8 cellular contexts compared by ENCODE assay signal in the genomic region with DNA sequence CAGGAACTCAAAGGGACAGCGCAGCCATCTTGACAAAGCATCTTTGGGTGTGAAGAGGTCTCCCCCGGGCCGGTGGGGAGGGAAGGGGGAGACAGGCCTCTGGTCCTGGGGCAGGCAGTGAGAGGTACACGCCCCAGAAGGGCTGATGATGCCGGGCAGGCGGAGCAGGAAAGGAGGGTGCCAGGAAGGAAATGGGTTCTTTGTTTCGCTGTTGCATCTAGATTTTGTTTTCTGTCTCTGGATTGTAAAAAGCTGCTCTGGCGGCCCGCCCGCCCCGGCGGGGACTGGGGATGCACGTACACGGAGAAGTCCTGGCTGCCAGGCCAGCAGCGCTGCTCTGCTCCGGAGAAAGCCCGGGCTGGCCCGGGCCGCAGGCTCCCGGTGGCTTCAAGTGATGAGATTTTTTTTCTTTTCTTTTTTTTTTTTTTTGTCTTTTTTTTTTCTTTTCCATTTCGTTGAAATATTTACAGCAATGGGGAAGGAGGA. TPM values are rescaled to one million over a fixed set of nuclear protein-coding genes. Genes with fewer than 3 reads are reported as not detected.
DNase-seq lines count a peak whose midpoint lies in the region; ATAC-seq and TF ChIP-seq lines count a peak whose summit lies in the region.

No MANE protein-coding gene starts in this region.

- DNase-seq in CD14-positive monocyte (ENCODE audit: low spot score) (no peak), dermis microvascular lymphatic vessel endothelial cell (ENCODE audit: low read depth in 2 of 2) (peak; percentile 72 to 82), mucosa of gallbladder (ENCODE audit: low spot score) (peak; percentile 70), thoracic aorta (ENCODE audit: low spot score) (no peak), NCI-H510A (lab: John Stamatoyannopoulos, UW) (no peak)
- DNase-seq in activated CD4-positive, alpha-beta T cell treated with anti-CD3 and anti-CD28 coated beads for 36 hours, result peak; percentile 66
- DNase-seq in NK-92 treated with Interleukin-12 subunit alpha and Interleukin-12 subunit beta, amount 100 ng/mL, for 24 hours (lab: John Stamatoyannopoulos, UW), result no peak

- H3K27ac ChIP-seq in thoracic aorta, result peak overlapping the region; percentile 69 to 70

- H3K36me3 Mint-ChIP-seq in CD14-positive monocyte, result peaks cover 9 to 24% of the 10 kb centered on the region in 2 donors
- peaks cover 9% of the 10 kb centered on the region for H3K36me3 Mint-ChIP-seq in activated CD4-positive, alpha-beta T cell treated with anti-CD3 and anti-CD28 coated beads for 36 hours (ENCODE audit: low read depth)

- no peaks in the 10 kb centered on the region for H3K27me3 ChIP-seq in thoracic aorta (replicated peaks; ENCODE audit: insufficient read depth)

- peak; percentile 81 for ATAC-seq in activated CD4-positive, alpha-beta T cell treated with anti-CD3 and anti-CD28 coated beads for 36 hours
- ATAC-seq in thoracic aorta (ENCODE audit: insufficient number of reproducible peaks, low FRiP score, low read depth) (peak; percentile 3), GM21515 (IDR thresholded peaks at IDR 0.05; ENCODE audit: unreplicated experiment) (no peak)

- POLR2A ChIA-PET in activated CD4-positive, alpha-beta T cell treated with anti-CD3 and anti-CD28 coated beads for 36 hours (lab: Charles Lee), result no interaction called here

- H3K4me3 Mint-ChIP-seq in CD14-positive monocyte, result peak overlapping the region; percentile 77 to 87
- H3K4me3 Mint-ChIP-seq in activated CD4-positive, alpha-beta T cell treated with anti-CD3 and anti-CD28 coated beads for 36 hours, result peak overlapping the region; percentile 64

- peaks cover 0 to 4% (median 0%) of the 10 kb centered on the region in 7 donors for H3K9me3 Mint-ChIP-seq in CD14-positive monocyte
- no peaks in the 10 kb centered on the region for H3K9me3 Mint-ChIP-seq in activated CD4-positive, alpha-beta T cell treated with anti-CD3 and anti-CD28 coated beads for 36 hours (ENCODE audit: low read depth)

- peaks cover 0 to 5% (median 1%) of the 10 kb centered on the region in 3 donors for H3K27me3 Mint-ChIP-seq in CD14-positive monocyte (ENCODE audit: low read depth in 3 of 3)
- H3K27me3 Mint-ChIP-seq in activated CD4-positive, alpha-beta T cell treated with anti-CD3 and anti-CD28 coated beads for 36 hours, result no peaks in the 10 kb centered on the region

- H3K4me1 ChIP-seq in thoracic aorta (ENCODE audit: control insufficient read depth in 1 of 2, low read depth in 2 of 2), result peaks cover 11 to 28% of the 10 kb centered on the region in 2 donors

- peak overlapping the region; percentile 60 for H3K4me3 ChIP-seq in thoracic aorta

- intact Hi-C loops in CD14-positive monocyte (cut with micrococcal nuclease), result loop anchor here in 1 of 2 donors (5.0 to 10.0 kb wide), 2 partner anchors 138 to 255 kb away; no protein-coding TSS in a partner anchor
- intact Hi-C loops in activated CD4-positive, alpha-beta T cell treated with anti-CD3 and anti-CD28 coated beads for 36 hours (cut with DNase I, micrococcal nuclease), result no loop called here

- no peaks in the 10 kb centered on the region for H3K9me3 ChIP-seq in thoracic aorta

- H3K4me1 Mint-ChIP-seq in CD14-positive monocyte, result peaks cover 67% of the 10 kb centered on the region
- peaks cover 56% of the 10 kb centered on the region for H3K4me1 Mint-ChIP-seq in activated CD4-positive, alpha-beta T cell treated with anti-CD3 and anti-CD28 coated beads for 36 hours

- CTCF ChIA-PET in activated CD4-positive, alpha-beta T cell treated with anti-CD3 and anti-CD28 coated beads for 36 hours (lab: Charles Lee), result interaction anchor here (0.6 to 1.2 kb wide), 3 partner anchors 13 to 18 kb away, joined by 3 to 4 read pairs (median 3); a partner anchor contains a TSS

- no peak for TF ChIP-seq CTCF in CD14-positive monocyte (IDR thresholded peaks at IDR 0.05)
- TF ChIP-seq CTCF in thoracic aorta (IDR thresholded peaks at IDR 0.05), result no peak

- peaks cover 4% of the 10 kb centered on the region for H3K36me3 ChIP-seq in thoracic aorta

- peak overlapping the region; percentile 70 to 92 (median 79) for H3K27ac Mint-ChIP-seq in CD14-positive monocyte
- peak overlapping the region; percentile 92 for H3K27ac Mint-ChIP-seq in activated CD4-positive, alpha-beta T cell treated with anti-CD3 and anti-CD28 coated beads for 36 hours

RNA-seq across cellular contexts. Expression of a gene that starts 13.2 kb away (rescaled TPM):
- 10 to 100 TPM in 1 of 2 donors, 1 to 10 TPM in 1; 9.2 to 13.4 TPM for polyA plus RNA-seq in CD14-positive monocyte
- 10 to 100 TPM; 64.6 to 70.4 TPM for total RNA-seq in activated CD4-positive, alpha-beta T cell treated with anti-CD3 and anti-CD28 coated beads for 36 hours
- 10.1 and 17.8 TPM in 2 replicates for total RNA-seq in dermis microvascular lymphatic vessel endothelial cell
- 1.7 TPM for total RNA-seq in mucosa of gallbladder
- total RNA-seq in thoracic aorta, result 1 to 10 TPM in 1 of 2 donors, under 1 TPM in 1; 0.14 to 1.1 TPM

RNA-seq across cellular contexts. Expression of a gene that starts 32.0 kb away (rescaled TPM):
- 1 to 10 TPM; 2.0 to 3.8 TPM for polyA plus RNA-seq in CD14-positive monocyte
- 10 to 100 TPM; 58.1 to 68.7 TPM for total RNA-seq in activated CD4-positive, alpha-beta T cell treated with anti-CD3 and anti-CD28 coated beads for 36 hours
- total RNA-seq in dermis microvascular lymphatic vessel endothelial cell (36.5 and 46.1 TPM in 2 replicates), mucosa of gallbladder (98.7 TPM), thoracic aorta (100 to 1,000 TPM in 1 of 2 donors, 10 to 100 TPM in 1; 93.2 to 107 TPM)

RNA-seq across cellular contexts. Expression of a gene that starts 56.4 kb away (rescaled TPM):
- polyA plus RNA-seq in CD14-positive monocyte, result not detected
- 10 to 100 TPM; 20.8 to 23.5 TPM for total RNA-seq in activated CD4-positive, alpha-beta T cell treated with anti-CD3 and anti-CD28 coated beads for 36 hours
- total RNA-seq in dermis microvascular lymphatic vessel endothelial cell (3.2 and 9.5 TPM in 2 replicates), mucosa of gallbladder (33.2 TPM), thoracic aorta (10 to 100 TPM; 15.4 to 15.7 TPM)

RNA-seq across cellular contexts. Expression of a gene that starts 59.0 kb away (rescaled TPM):
- polyA plus RNA-seq in CD14-positive monocyte, result 1 to 10 TPM in 1 of 2 donors, under 1 TPM in 1; 0.78 to 1.4 TPM
- 10 to 100 TPM; 72.9 to 73.8 TPM for total RNA-seq in activated CD4-positive, alpha-beta T cell treated with anti-CD3 and anti-CD28 coated beads for 36 hours
- 7.8 and 12.3 TPM in 2 replicates for total RNA-seq in dermis microvascular lymphatic vessel endothelial cell
- total RNA-seq in mucosa of gallbladder, result 56.5 TPM
- total RNA-seq in thoracic aorta, result 10 to 100 TPM in 1 of 2 donors, 1 to 10 TPM in 1; 8.9 to 27.5 TPM

Comparison
In these comparisons a context has a peak if more than half of its experiments do, and no peak if none do; other contexts are left out.
1. DNase-seq: peak in activated CD4-positive, alpha-beta T cell treated with anti-CD3 and anti-CD28 coated beads for 36 hours (single experiment), dermis microvascular lymphatic vessel endothelial cell (2 of 2) and mucosa of gallbladder (single experiment); none in CD14-positive monocyte (single experiment), thoracic aorta (single experiment), NK-92 treated with Interleukin-12 subunit alpha and Interleukin-12 subunit beta, amount 100 ng/mL, for 24 hours (single experiment) and NCI-H510A (single experiment).